Comparison of ENCODE assay signal across 25 cellular contexts in genomic region chr12:53604581-53604980, GRCh38. TPM values are rescaled to one million over a fixed set of nuclear protein-coding genes. Genes with fewer than 3 reads are reported as not detected.
DNase-seq lines count a peak whose midpoint lies in the region; ATAC-seq lines count a peak whose summit lies in the region.
"Had no signal": no experiment of that assay in that cellular context is flagged by ENCODE, and none has a peak within 500 bp of the region (broad histone marks: within the 10 kb centered on the region; RNA-seq: fewer than 3 reads in every experiment).

No MANE protein-coding gene starts in this region.

- peaks cover 84% of the 10 kb centered on the region for H3K4me1 ChIP-seq in Karpas-422 (ENCODE audit: low read length)

- H3K79me2 ChIP-seq in Karpas-422 (ENCODE audit: low read length): peaks cover 86% of the 10 kb centered on the region

- ATAC-seq in GM19023 (IDR thresholded peaks at IDR 0.05; ENCODE audit: unreplicated experiment) (no peak), HG03520 (IDR thresholded peaks at IDR 0.05; ENCODE audit: unreplicated experiment) (no peak), HG03432 (IDR thresholded peaks at IDR 0.05; ENCODE audit: unreplicated experiment) (no peak)
- ATAC-seq: Panc1 had no signal

- no peak overlapping the region for H2AFZ ChIP-seq in Karpas-422 (ENCODE audit: low read length)

- no peaks in the 10 kb centered on the region for H3K27me3 ChIP-seq in Karpas-422 (ENCODE audit: low read length)

- in situ Hi-C loops in G401 (cut with HindIII; ENCODE audit: low sequenced_read_pairs): no loop called here

- H3K27ac ChIP-seq in Karpas-422 (ENCODE audit: low read length) (peak overlapping the region; percentile 93), substantia nigra (ENCODE audit: low read depth, low read length, poor library complexity, severe bottlenecking) (peak overlapping the region; percentile 52)
- H3K27ac ChIP-seq: C4-2B, HL-60 had no signal

- no peaks in the 10 kb centered on the region for H4K20me1 ChIP-seq in Karpas-422 (ENCODE audit: insufficient read depth, low read depth, low read length)

- peaks cover 7% of the 10 kb centered on the region; the same call in 1 of the 2 replicates for H3K36me3 ChIP-seq in Karpas-422 (ENCODE audit: insufficient read depth, low read length)
- H3K36me3 ChIP-seq: HAP-1 had no signal

- no peak overlapping the region for H3K4me3 ChIP-seq in Karpas-422 (ENCODE audit: low read length)
- H3K4me3 ChIP-seq: HAP-1, SK-N-MC had no signal

- H3K9me2 ChIP-seq in Karpas-422 (replicated peaks; ENCODE audit: insufficient read depth, low read length): no peaks in the 10 kb centered on the region

- H3K9me3 ChIP-seq in Karpas-422 (ENCODE audit: low read length): no peaks in the 10 kb centered on the region
- H3K9me3 ChIP-seq: HAP-1 had no signal

- H3K9ac ChIP-seq in Karpas-422 (ENCODE audit: low read length): 0 out of 2 replicates have a peak overlapping the region, but pooled peaks have one; percentile 4

- DNase-seq in G401 (ENCODE audit: low spot score) (peak; percentile 31), Karpas-422 (no peak), cerebellar cortex (ENCODE audit: low spot score) (peak; percentile 22), substantia nigra (lab: John Stamatoyannopoulos, UW) (no peak)
- DNase-seq: CD8-positive, alpha-beta memory T cell; DMS 273 treated with DMSO at 0.1 percent for 48 hours; DMS79; EL; GOT3; Kasumi-1; NCI-H1105 treated with DMSO at 0.1 percent for 48 hours; NCI-H146; NCI-H2029; NCI-H226; NCI-H510A; NCI-H69; SIG-M5 had no signal

- peak overlapping the region; percentile 88 for H3K4me2 ChIP-seq in Karpas-422 (ENCODE audit: low read depth, low read length, poor library complexity, severe bottlenecking)

RNA-seq across cellular contexts. Expression of gene ATF7, which starts 21.6 kb away (rescaled TPM):
- total RNA-seq in G401 (2014; rRNA removed; shearing (Covaris generic)): 11.6 and 12.4 TPM in 2 replicates
- total RNA-seq in Karpas-422 (2014; rRNA removed; shearing (Covaris generic); ENCODE audit: low replicate concordance): 14.8 and 28.9 TPM in 2 replicates

Comparison
In these comparisons a context has a peak if more than half of its experiments do, and no peak if none do; other contexts are left out.
1. DNase-seq: peak in G401 (single experiment) and cerebellar cortex (single experiment); none in Karpas-422 (single experiment) and substantia nigra (0 of 49).